17 cellular contexts compared by ENCODE assay signal in the genomic region with DNA sequence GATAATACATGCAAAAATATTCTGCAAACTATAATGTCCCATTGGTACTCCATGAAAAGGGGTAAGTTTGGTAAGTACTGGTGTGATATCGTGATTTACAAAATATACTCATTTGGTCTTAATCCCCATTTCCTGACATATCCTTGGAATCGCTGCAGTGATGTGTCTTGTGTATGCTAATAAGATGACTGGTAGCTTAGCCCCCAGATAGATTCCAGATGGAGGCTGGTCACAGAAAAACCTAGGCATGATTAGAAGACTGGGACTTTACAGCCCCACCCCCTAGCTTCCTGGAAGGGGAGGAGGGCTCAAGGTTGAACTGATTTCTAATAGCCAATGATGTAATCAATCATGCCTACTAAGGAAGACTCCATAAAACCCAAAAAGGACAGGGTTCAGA. TPM values are rescaled to one million over a fixed set of nuclear protein-coding genes. Genes with fewer than 3 reads are reported as not detected.
DNase-seq lines count a peak whose midpoint lies in the region; ATAC-seq and TF ChIP-seq lines count a peak whose summit lies in the region.
"Had no signal": no experiment of that assay in that cellular context is flagged by ENCODE, and none has a peak within 500 bp of the region (broad histone marks: within the 10 kb centered on the region; RNA-seq: fewer than 3 reads in every experiment).

No MANE protein-coding gene starts in this region.

- TF ChIP-seq POLR2A in vagina (IDR thresholded peaks at IDR 0.05), result no peak

- peaks cover 62% of the 10 kb centered on the region for H3K4me1 Mint-ChIP-seq in activated T-cell treated with anti-CD3 and anti-CD28 coated beads, Interleukin-2, amount 50 U/mL, for 4 hours (ENCODE audit: low read depth)
- H3K4me1 Mint-ChIP-seq in activated naive CD8-positive, alpha-beta T cell treated with anti-CD3 and anti-CD28 coated beads, Interleukin-2, amount 50 U/mL, for 24 hours, result peaks cover 56% of the 10 kb centered on the region
- peaks cover 22% of the 10 kb centered on the region for H3K4me1 Mint-ChIP-seq in nephron

- no peaks in the 10 kb centered on the region for H3K9me3 Mint-ChIP-seq in activated T-cell treated with anti-CD3 and anti-CD28 coated beads, Interleukin-2, amount 50 U/mL, for 4 hours
- H3K9me3 Mint-ChIP-seq in activated naive CD8-positive, alpha-beta T cell treated with anti-CD3 and anti-CD28 coated beads, Interleukin-2, amount 50 U/mL, for 24 hours, result no peaks in the 10 kb centered on the region
- no peaks in the 10 kb centered on the region for H3K9me3 Mint-ChIP-seq in nephron
- H3K9me3 Mint-ChIP-seq: stimulated activated naive B cell treated with anti-CD40 and anti-IgM and Interleukin-4, amounts not matched to agents 10 μg/mL and 1 μg/mL and 100 μg/mL, for 72 hours had no signal

- no peak for ATAC-seq in activated T-cell treated with anti-CD3 and anti-CD28 coated beads, Interleukin-2, amount 50 U/mL, for 4 hours
- ATAC-seq in activated naive CD8-positive, alpha-beta T cell treated with anti-CD3 and anti-CD28 coated beads, Interleukin-2, amount 50 U/mL, for 24 hours, result no peak
- no peak for ATAC-seq in left cardiac atrium
- ATAC-seq: activated CD4-positive, CD25-positive, alpha-beta regulatory T cell treated with anti-CD3 and anti-CD28 coated beads, Interleukin-2, amount 50 U/mL, for 24 hours; left ventricle myocardium superior; stimulated activated naive B cell treated with anti-CD40 and anti-IgM and Interleukin-4, amounts not matched to agents 10 μg/mL and 1 μg/mL and 100 μg/mL, for 72 hours had no signal

- intact Hi-C loops in vagina (cut with DNase I) (no loop called here), left cardiac atrium (cut with DNase I) (no loop called here)

- no peaks in the 10 kb centered on the region for H3K27me3 ChIP-seq in vagina
- H3K27me3 ChIP-seq: brain microvascular endothelial cell, Peyer's patch had no signal

- no peaks in the 10 kb centered on the region for H3K27me3 Mint-ChIP-seq in activated T-cell treated with anti-CD3 and anti-CD28 coated beads, Interleukin-2, amount 50 U/mL, for 4 hours (ENCODE audit: low read depth)
- H3K27me3 Mint-ChIP-seq in activated naive CD8-positive, alpha-beta T cell treated with anti-CD3 and anti-CD28 coated beads, Interleukin-2, amount 50 U/mL, for 24 hours, result no peaks in the 10 kb centered on the region
- H3K27me3 Mint-ChIP-seq in nephron (ENCODE audit: low read depth), result no peaks in the 10 kb centered on the region
- H3K27me3 Mint-ChIP-seq: stimulated activated naive B cell treated with anti-CD40 and anti-IgM and Interleukin-4, amounts not matched to agents 10 μg/mL and 1 μg/mL and 100 μg/mL, for 72 hours had no signal

- DNase-seq in activated T-cell treated with anti-CD3 and anti-CD28 coated beads, Interleukin-2, amount 50 U/mL, for 4 hours, result no peak
- no peak for DNase-seq in activated T-cell treated with anti-CD3 and anti-CD28 coated beads, Interleukin-2, amount 50 U/mL, for 1 hour
- peak; percentile 73 for DNase-seq in NCI-H82 (lab: John Stamatoyannopoulos, UW)
- no peak for DNase-seq in activated naive CD8-positive, alpha-beta T cell treated with anti-CD3 and anti-CD28 coated beads, Interleukin-2, amount 50 U/mL, for 24 hours
- no peak for DNase-seq in vagina (ENCODE audit: extremely low spot score in 2 of 2)
- no peak for DNase-seq in left cardiac atrium
- no peak for DNase-seq in SKM-1 (lab: John Stamatoyannopoulos, UW; ENCODE audit: unreplicated experiment)
- DNase-seq: activated effector memory CD4-positive, alpha-beta T cell treated with Interleukin-2 at 50 U/mL for 16 hours; brain microvascular endothelial cell; left ventricle myocardium superior; MV-4-11; NCI-H748 treated with DMSO at 0.1 percent for 48 hours; Peyer's patch; small intestine; stimulated activated naive B cell treated with anti-CD40 and anti-IgM and Interleukin-4, amounts not matched to agents 10 μg/mL and 1 μg/mL and 100 μg/mL, for 72 hours had no signal

- H3K36me3 ChIP-seq in vagina, result peaks cover 0 to 26% of the 10 kb centered on the region in 2 donors

- no peak for TF ChIP-seq CTCF in nephron (IDR thresholded peaks at IDR 0.05; ENCODE audit: unreplicated experiment in 3 of 3)
- no peak for TF ChIP-seq CTCF in vagina (IDR thresholded peaks at IDR 0.05)

- H3K9me3 ChIP-seq in vagina, result no peaks in the 10 kb centered on the region
- H3K9me3 ChIP-seq: Peyer's patch had no signal

- peak overlapping the region; percentile 98 for H3K4me3 Mint-ChIP-seq in activated T-cell treated with anti-CD3 and anti-CD28 coated beads, Interleukin-2, amount 50 U/mL, for 4 hours
- no peak overlapping the region for H3K4me3 Mint-ChIP-seq in activated naive CD8-positive, alpha-beta T cell treated with anti-CD3 and anti-CD28 coated beads, Interleukin-2, amount 50 U/mL, for 24 hours
- peak overlapping the region in 2 of 3 experiments; percentile 8 to 45 for H3K4me3 Mint-ChIP-seq in nephron
- H3K4me3 Mint-ChIP-seq: stimulated activated naive B cell treated with anti-CD40 and anti-IgM and Interleukin-4, amounts not matched to agents 10 μg/mL and 1 μg/mL and 100 μg/mL, for 72 hours had no signal

- H3K4me3 ChIP-seq in vagina, result no peak overlapping the region
- H3K4me3 ChIP-seq: Peyer's patch had no signal

- H3K4me1 ChIP-seq in vagina, result peaks cover 24% of the 10 kb centered on the region

- no peak overlapping the region for H3K27ac ChIP-seq in vagina
- H3K27ac ChIP-seq: brain microvascular endothelial cell, Peyer's patch had no signal

- peak overlapping the region; percentile 46 for H3K27ac Mint-ChIP-seq in activated naive CD8-positive, alpha-beta T cell treated with anti-CD3 and anti-CD28 coated beads, Interleukin-2, amount 50 U/mL, for 24 hours
- H3K27ac Mint-ChIP-seq in nephron, result no peak overlapping the region
- H3K27ac Mint-ChIP-seq: stimulated activated naive B cell treated with anti-CD40 and anti-IgM and Interleukin-4, amounts not matched to agents 10 μg/mL and 1 μg/mL and 100 μg/mL, for 72 hours had no signal

- peaks cover 19% of the 10 kb centered on the region for H3K36me3 Mint-ChIP-seq in activated T-cell treated with anti-CD3 and anti-CD28 coated beads, Interleukin-2, amount 50 U/mL, for 4 hours (ENCODE audit: insufficient read depth)
- H3K36me3 Mint-ChIP-seq in activated naive CD8-positive, alpha-beta T cell treated with anti-CD3 and anti-CD28 coated beads, Interleukin-2, amount 50 U/mL, for 24 hours (ENCODE audit: low read depth), result peaks cover 8% of the 10 kb centered on the region
- peaks cover 17% of the 10 kb centered on the region for H3K36me3 Mint-ChIP-seq in nephron (ENCODE audit: low read depth)

RNA-seq across cellular contexts. Expression of gene VAMP4, which starts 2.9 kb away (rescaled TPM):
- total RNA-seq in activated T-cell treated with anti-CD3 and anti-CD28 coated beads, Interleukin-2, amount 50 U/mL, for 4 hours, result 1 to 10 TPM; 6.4 to 8.0 (median 6.9) TPM
- total RNA-seq in vagina (8.1 TPM), left cardiac atrium (1 to 10 TPM; 9.0 to 9.5 TPM)

RNA-seq across cellular contexts. Expression of gene METTL13, which starts 42.5 kb away (rescaled TPM):
- total RNA-seq in activated T-cell treated with anti-CD3 and anti-CD28 coated beads, Interleukin-2, amount 50 U/mL, for 4 hours, result 10 to 100 TPM; 68.6 to 83.3 (median 77.7) TPM
- total RNA-seq in vagina, result 15.5 TPM
- 10 to 100 TPM; 13.0 to 16.2 TPM for total RNA-seq in left cardiac atrium
